ENCODE assay signal across 9 cellular contexts in genomic region chrX:13938766-13939530, GRCh38.
DNase-seq lines count a peak whose midpoint lies in the region; ATAC-seq and TF ChIP-seq lines count a peak whose summit lies in the region.
"Had no signal": no experiment of that assay in that cellular context is flagged by ENCODE, and none has a peak within 500 bp of the region (broad histone marks: within the 10 kb centered on the region; RNA-seq: fewer than 3 reads in every experiment).

No MANE protein-coding gene starts in this region.

- H3K27me3 ChIP-seq in cardiac muscle cell (no peaks in the 10 kb centered on the region), adipocyte (replicated peaks; ENCODE audit: control insufficient read depth, insufficient read depth, low read length) (peaks cover 52% of the 10 kb centered on the region), layer of hippocampus (ENCODE audit: control insufficient read depth, insufficient read depth, low read length) (no peaks in the 10 kb centered on the region), tibial artery (peaks cover 0 to 6% of the 10 kb centered on the region in 2 donors), aorta (ENCODE audit: control insufficient read depth in 1 of 2, insufficient read depth in 2 of 2, low read length in 1 of 2) (no peaks in the 10 kb centered on the region)

- H3K36me3 ChIP-seq in cardiac muscle cell (no peaks in the 10 kb centered on the region), adipocyte (ENCODE audit: control insufficient read depth, insufficient read depth, low read length, severe bottlenecking) (no peaks in the 10 kb centered on the region), tibial artery (no peaks in the 10 kb centered on the region), aorta (ENCODE audit: control insufficient read depth in 1 of 2, insufficient read depth in 2 of 2, low read length in 1 of 2) (no peaks in the 10 kb centered on the region)

- DNase-seq in cardiac muscle cell (ENCODE audit: low read depth in 1 of 2, low spot score in 1 of 2) (peak in 1 of 2 donors; percentile 11), Right ventricle myocardium inferior (ENCODE audit: missing footprints) (no peak), adipocyte (ENCODE audit: low read depth) (peak; percentile 1), tibial artery (no peak), aorta (no peak)
- DNase-seq: stimulated activated CD4-positive, alpha-beta T cell treated with anti-CD3 and anti-CD28 coated beads, Interleukin-12 subunit alpha, Interleukin-12 subunit beta, amount 100 ng/mL, for 4 hours had no signal

- intact Hi-C loops in Right ventricle myocardium inferior (cut with DNase I) = no loop called here
- intact Hi-C loops in tibial artery (cut with DNase I; ENCODE audit: low total_unique reads) = no loop called here
- intact Hi-C loops in aorta (cut with DNase I) = no loop called here

- no peaks in the 10 kb centered on the region for H3K9me3 ChIP-seq in cardiac muscle cell (ENCODE audit: low read depth)
- no peaks in the 10 kb centered on the region for H3K9me3 ChIP-seq in adipocyte (ENCODE audit: control insufficient read depth, low read length)
- H3K9me3 ChIP-seq in tibial artery = no peaks in the 10 kb centered on the region
- no peaks in the 10 kb centered on the region for H3K9me3 ChIP-seq in aorta (ENCODE audit: control insufficient read depth, low read length)

- peak overlapping the region; percentile 77 for H3K4me3 ChIP-seq in cardiac muscle cell
- H3K4me3 ChIP-seq in adipocyte (ENCODE audit: low read length) = peak overlapping the region; percentile 75
- H3K4me3 ChIP-seq in tibial artery = peak overlapping the region; percentile 50 to 60
- peak overlapping the region in 1 of 2 donors; percentile 71 for H3K4me3 ChIP-seq in aorta (ENCODE audit: low read length in 2 of 2)

- no peak for TF ChIP-seq CTCF in cardiac muscle cell (IDR thresholded peaks at IDR 0.05; ENCODE audit: low read depth, low read length)
- no peak for TF ChIP-seq CTCF in tibial artery (IDR thresholded peaks at IDR 0.05)

- 11 to 19% methylated on average over 37 of the region's 37 CpGs for WGBS in aorta, 2 donors

- ATAC-seq in Right ventricle myocardium inferior (no peak), HG03039 (IDR thresholded peaks at IDR 0.05; ENCODE audit: unreplicated experiment) (no peak), HG02970 (IDR thresholded peaks at IDR 0.05; ENCODE audit: low FRiP score, unreplicated experiment) (no peak), aorta (ENCODE audit: low FRiP score) (no peak)

- H3K4me1 ChIP-seq in cardiac muscle cell (ENCODE audit: low read depth) (no peaks in the 10 kb centered on the region), adipocyte (ENCODE audit: control insufficient read depth, insufficient read depth, low read length) (no peaks in the 10 kb centered on the region), tibial artery (peaks cover 0 to 17% (median 8%) of the 10 kb centered on the region in 4 donors), aorta (ENCODE audit: control insufficient read depth in 1 of 2, insufficient read depth in 2 of 2, low read length in 2 of 2) (no peaks in the 10 kb centered on the region)

- H3K9ac ChIP-seq in adipocyte (ENCODE audit: low read length) = no peak overlapping the region

- H3K27ac ChIP-seq in cardiac muscle cell (no peak overlapping the region), layer of hippocampus (ENCODE audit: low read depth, low read length) (peak overlapping the region; percentile 92), tibial artery (no peak overlapping the region), aorta (ENCODE audit: low read depth in 1 of 2, low read length in 2 of 2) (no peak overlapping the region)
